ENCODE assay signal across 8 cellular contexts in the genomic region with DNA sequence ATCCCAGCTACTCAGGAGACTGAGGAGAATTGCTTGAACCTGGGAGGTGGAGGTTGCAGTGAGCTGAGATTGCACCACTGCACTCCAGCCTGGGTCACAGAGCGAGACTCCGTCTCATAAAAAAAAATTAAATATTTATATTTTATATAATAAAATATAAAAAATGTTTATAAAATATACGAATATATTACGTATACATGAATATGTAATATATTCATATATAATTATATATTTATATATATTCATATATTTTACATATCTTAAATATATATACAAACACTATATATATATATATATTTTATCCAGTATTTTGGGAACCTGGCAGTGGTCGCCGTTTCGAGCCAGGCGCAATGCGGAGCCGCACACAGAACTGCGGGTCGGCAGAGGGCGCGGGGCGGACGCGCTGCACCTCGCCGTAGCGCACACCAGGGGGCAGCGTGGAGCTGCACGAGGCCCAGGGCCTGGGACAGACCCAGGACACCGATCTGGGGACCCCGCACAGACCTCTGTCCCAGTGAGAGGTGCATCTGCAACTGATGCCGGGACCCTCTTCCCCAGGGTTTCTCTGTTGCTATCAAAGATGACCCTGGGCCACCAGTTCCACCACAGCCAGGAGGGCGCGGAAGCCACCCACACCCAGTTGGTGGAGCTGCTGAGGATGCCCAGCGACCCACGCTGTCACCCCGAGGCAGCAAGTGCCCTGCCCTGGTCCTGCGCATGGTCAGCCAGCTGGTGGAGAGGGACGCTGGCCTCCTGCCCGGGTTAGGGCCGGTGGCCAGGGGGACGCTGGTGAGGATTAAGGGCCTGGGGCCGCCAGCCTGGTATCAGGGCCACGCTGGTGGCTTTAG. TPM values are rescaled to one million over a fixed set of nuclear protein-coding genes. Genes with fewer than 3 reads are reported as not detected.
DNase-seq lines count a peak whose midpoint lies in the region; ATAC-seq and TF ChIP-seq lines count a peak whose summit lies in the region.

No MANE protein-coding gene starts in this region.

- TF ChIP-seq CTCF in body of pancreas (IDR thresholded peaks at IDR 0.05): peak; percentile 64 to 92 (median 75)

- H3K36me3 Mint-ChIP-seq in T-helper 17 cell (ENCODE audit: low read depth): no peaks in the 10 kb centered on the region

- no peaks in the 10 kb centered on the region for H3K4me1 ChIP-seq in body of pancreas

- no peaks in the 10 kb centered on the region for H3K27me3 ChIP-seq in body of pancreas

- H3K4me1 Mint-ChIP-seq in T-helper 17 cell: peaks cover 4% of the 10 kb centered on the region

- DNase-seq in NCI-H1105 treated with DMSO at 0.1 percent for 48 hours (lab: John Stamatoyannopoulos, UW): peak; percentile 7
- no peak for DNase-seq in NCI-H1105 (lab: John Stamatoyannopoulos, UW)
- DNase-seq in T-helper 17 cell: peak; percentile 44 to 58 (median 54)
- peak; percentile 33 to 63 (median 50) for DNase-seq in body of pancreas
- peak; percentile 20 for DNase-seq in iris pigment epithelial cell (ENCODE audit: low read depth)
- DNase-seq in stimulated activated CD4-positive, alpha-beta T cell treated with anti-CD3 and anti-CD28 coated beads, Interleukin-4, amount 100 ng/mL, for 24 hours: peak; percentile 64
- no peak for DNase-seq in NCI-H2171 (lab: John Stamatoyannopoulos, UW)

- WGBS in body of pancreas, 2 donors: 26 to 31% methylated on average over 28 to 36 of the region's 37 CpGs

- no peaks in the 10 kb centered on the region for H3K9me3 ChIP-seq in T-helper 17 cell (ENCODE audit: control insufficient read depth, low read length, poor library complexity, severe bottlenecking)
- no peaks in the 10 kb centered on the region for H3K9me3 ChIP-seq in body of pancreas

- no peaks in the 10 kb centered on the region for H3K36me3 ChIP-seq in body of pancreas (replicated peaks in 1 of 2; ENCODE audit: insufficient read depth in 1 of 2, low read depth in 2 of 2)

- no peak for TF ChIP-seq POLR2A in body of pancreas (IDR thresholded peaks at IDR 0.05)

- H3K4me3 Mint-ChIP-seq in T-helper 17 cell: no peak overlapping the region

- peak; percentile 65 for ATAC-seq in HG03135 (IDR thresholded peaks at IDR 0.05; ENCODE audit: unreplicated experiment)
- ATAC-seq in T-helper 17 cell: peak; percentile 94
- ATAC-seq in body of pancreas: peak; percentile 78

- no peak overlapping the region for H3K27ac ChIP-seq in body of pancreas

- H3K4me3 ChIP-seq in body of pancreas: no peak overlapping the region

- H3K27me3 Mint-ChIP-seq in T-helper 17 cell: no peaks in the 10 kb centered on the region

- intact Hi-C loops in body of pancreas (cut with DNase I): no loop called here

- H3K27ac Mint-ChIP-seq in T-helper 17 cell: no peak overlapping the region

RNA-seq across cellular contexts. Expression of gene AP5Z1, which starts 22.7 kb away (rescaled TPM):
- total RNA-seq in T-helper 17 cell (100 to 1,000 TPM in 1 of 2 donors, 10 to 100 TPM in 1; 87.6 to 112 TPM), body of pancreas (10 to 100 TPM; 20.2 to 23.4 TPM)

Comparison
In these comparisons a context has a peak if more than half of its experiments do, and no peak if none do; other contexts are left out.
1. DNase-seq: peak in NCI-H1105 treated with DMSO at 0.1 percent for 48 hours (single experiment), T-helper 17 cell (3 of 3), body of pancreas (4 of 4), iris pigment epithelial cell (single experiment) and stimulated activated CD4-positive, alpha-beta T cell treated with anti-CD3 and anti-CD28 coated beads, Interleukin-4, amount 100 ng/mL, for 24 hours (single experiment); none in NCI-H1105 (single experiment) and NCI-H2171 (single experiment).
2. Peak in every context shown above with its lines, with median percentiles within 50 percentile points of each other: ATAC-seq.